In genomic region chr3:149330609-149331008, GRCh38 we compare ENCODE assay signal across 2 cellular contexts.
TF ChIP-seq lines count a peak whose summit lies in the region.

No MANE protein-coding gene starts in this region.

TF ChIP-seq in IMR-90, 13 proteins besides CTCF, POLR2A, EP300 and RAD21:
- TF ChIP-seq MAFK (IDR thresholded peaks at IDR 0.05; ENCODE audit: low read depth, low read length) (no peak), SMC3 (IDR thresholded peaks at IDR 0.05; ENCODE audit: low read depth, low read length) (no peak), RFX5 (IDR thresholded peaks at IDR 0.05; ENCODE audit: low read depth, low read length) (no peak), RCOR1 (IDR thresholded peaks at IDR 0.05; ENCODE audit: insufficient replicate concordance, low read length) (no peak), BHLHE40 (IDR thresholded peaks at IDR 0.05; ENCODE audit: low read depth, low read length) (no peak), MAZ (IDR thresholded peaks at IDR 0.05; ENCODE audit: borderline replicate concordance, low read depth, low read length) (no peak), MXI1 (IDR thresholded peaks at IDR 0.05; ENCODE audit: borderline replicate concordance, low read depth, low read length) (no peak), USF2 (IDR thresholded peaks at IDR 0.05; ENCODE audit: low read depth, low read length) (no peak), ELK1 (IDR thresholded peaks at IDR 0.05; ENCODE audit: borderline replicate concordance, low read depth, low read length) (no peak), CEBPB (IDR thresholded peaks at IDR 0.05; ENCODE audit: low read depth, low read length) (no peak), NFE2L2 (IDR thresholded peaks at IDR 0.05; ENCODE audit: low read depth, low read length) (no peak), FOS (IDR thresholded peaks at IDR 0.05; ENCODE audit: low read depth, low read length) (no peak), CHD1 (IDR thresholded peaks at IDR 0.05; ENCODE audit: low read depth, low read length) (no peak)

TF ChIP-seq in HepG2, 621 proteins besides CTCF, POLR2A, EP300 and RAD21:
- TF ChIP-seq HOXD1 (CRISPR knock-in tag; IDR thresholded peaks at IDR 0.05) (no peak), NR2C2 (CRISPR knock-in tag; IDR thresholded peaks at IDR 0.05; ENCODE audit: borderline replicate concordance) (no peak), HDAC6 (IDR thresholded peaks at IDR 0.05; ENCODE audit: low read depth, low read length) (no peak), ZNF207 (IDR thresholded peaks at IDR 0.05; ENCODE audit: borderline replicate concordance) (no peak), ZBTB38 (CRISPR knock-in tag; IDR thresholded peaks at IDR 0.05) (no peak), CBX2 (IDR thresholded peaks at IDR 0.05; ENCODE audit: low read depth, low read length) (no peak), CBX2 (CRISPR knock-in tag; IDR thresholded peaks at IDR 0.05; ENCODE audit: low read depth) (no peak), KLF11 (CRISPR knock-in tag; IDR thresholded peaks at IDR 0.05) (no peak), ZFP36 (IDR thresholded peaks at IDR 0.05; ENCODE audit: borderline replicate concordance, low read depth, low read length, partially characterized antibody) (no peak), IKZF5 (CRISPR knock-in tag; IDR thresholded peaks at IDR 0.05) (no peak), ZMYM3 (CRISPR knock-in tag; IDR thresholded peaks at IDR 0.05) (no peak), CBFB (CRISPR knock-in tag; IDR thresholded peaks at IDR 0.05) (no peak), SKIL (CRISPR knock-in tag; IDR thresholded peaks at IDR 0.05; ENCODE audit: borderline replicate concordance) (no peak), SMARCC2 (IDR thresholded peaks at IDR 0.05) (no peak), PLRG1 (conservative IDR thresholded peaks at IDR 0.05) (no peak), ZNF777 (CRISPR knock-in tag; IDR thresholded peaks at IDR 0.05) (no peak), ZNF382 (CRISPR knock-in tag; IDR thresholded peaks at IDR 0.05; ENCODE audit: borderline replicate concordance) (no peak), STAT5B (CRISPR knock-in tag; IDR thresholded peaks at IDR 0.05) (no peak)
